In genomic region chr20:48626226-48626937, GRCh38 we compare ENCODE assay signal across 10 cellular contexts.
A peak's percentile ranks its signal among the peaks of the same experiment; 100 is the strongest.
DNase-seq lines count a peak whose midpoint lies in the region; ATAC-seq, FAIRE-seq and TF ChIP-seq lines count a peak whose summit lies in the region.
"Had no signal": no experiment of that assay in that cellular context is flagged by ENCODE, and none has a peak within 500 bp of the region (broad histone marks: within the 10 kb centered on the region; RNA-seq: fewer than 3 reads in every experiment).

No MANE protein-coding gene starts in this region.

- no peak overlapping the region for H3K4me3 Mint-ChIP-seq in activated CD4-positive, alpha-beta T cell treated with anti-CD3 and anti-CD28 coated beads for 36 hours

- 88% methylated on average over 24 of the region's 24 CpGs; no CpG with 5 or more reads in 1 of the 2 experiments for WGBS in H1 (ENCODE audit: extremely low coverage in 1 of 2, insufficient coverage in 1 of 2, insufficient read length in 1 of 2, insufficient replicate concordance in 2 of 2, low coverage in 1 of 2, low lambda C conversion rate in 2 of 2, missing lambda C conversion rate in 1 of 2), 2 experiments
- 56 to 77% (median 66%) methylated on average over 21 to 24 of the region's 24 CpGs for WGBS in spleen, 5 donors

- H4K20me1 ChIP-seq in H1 (replicated peaks in 1 of 2; ENCODE audit: control insufficient read depth in 1 of 2, insufficient read depth in 2 of 2, low read length in 2 of 2): no peaks in the 10 kb centered on the region

- no peak overlapping the region for H3K4me2 ChIP-seq in H1 (ENCODE audit: insufficient read depth in 1 of 2, low read depth in 2 of 2, low read length in 2 of 2)

- H2BK120ac ChIP-seq in H1 (replicated peaks; ENCODE audit: low read depth, low read length): no peak overlapping the region

- FAIRE-seq in H1 (lab: Jason Lieb, UNC): no peak

- H3K79me1 ChIP-seq in H1 (ENCODE audit: low read depth, low read length): no peaks in the 10 kb centered on the region

- no peak overlapping the region for H2BK15ac ChIP-seq in H1 (ENCODE audit: low read length)

- H3K14ac ChIP-seq in H1 (ENCODE audit: insufficient read length): no peak overlapping the region

- H3K9me3 ChIP-seq in H1 (ENCODE audit: insufficient read depth in 2 of 2, low read depth in 1 of 2, low read length in 1 of 2) (no peaks in the 10 kb centered on the region), spleen (no peaks in the 10 kb centered on the region)

- H3K4me1 Mint-ChIP-seq in activated CD4-positive, alpha-beta T cell treated with anti-CD3 and anti-CD28 coated beads for 36 hours: peaks cover 10% of the 10 kb centered on the region

- peaks cover 12% of the 10 kb centered on the region for H3K36me3 Mint-ChIP-seq in activated CD4-positive, alpha-beta T cell treated with anti-CD3 and anti-CD28 coated beads for 36 hours (ENCODE audit: low read depth)

- intact Hi-C loops in activated CD4-positive, alpha-beta T cell treated with anti-CD3 and anti-CD28 coated beads for 36 hours (cut with DNase I, micrococcal nuclease): loop anchor here in 1 of 2 experiments (10.0 kb wide), 1 partner anchor 1432 kb away; no protein-coding TSS in a partner anchor
- intact Hi-C loops in spleen (cut with DNase I; ENCODE audit: low total_unique reads): no loop called here

- H3K4me1 ChIP-seq in H1 (replicated peaks in 1 of 4; ENCODE audit: control insufficient read depth in 3 of 4, insufficient read depth in 4 of 4, low read length in 3 of 4): peaks cover 0 to 6% (median 4%) of the 10 kb centered on the region in 4 experiments; a peak in 4 of 7 replicates
- H3K4me1 ChIP-seq in spleen: peaks cover 0 to 22% (median 6%) of the 10 kb centered on the region in 6 donors

- no peak for TF ChIP-seq CTCF in H1 (IDR thresholded peaks at IDR 0.05; ENCODE audit: control extremely low read depth in 1 of 3, insufficient read depth in 1 of 3, low read depth in 1 of 3, low read length in 3 of 3)
- TF ChIP-seq CTCF in spleen (IDR thresholded peaks at IDR 0.05 in 8 of 11, conservative IDR thresholded peaks at IDR 0.05 in 3 of 11): no peak

- no peak overlapping the region for H3K9ac ChIP-seq in H1 (replicated peaks in 1 of 4; ENCODE audit: extremely low read depth in 1 of 4, low read depth in 3 of 4, low read length in 3 of 4)

- TF ChIP-seq POLR2A in H1 (IDR thresholded peaks at IDR 0.05; ENCODE audit: control extremely low read depth in 1 of 2, low read depth in 2 of 2, low read length in 2 of 2): no peak
- TF ChIP-seq POLR2A in spleen (IDR thresholded peaks at IDR 0.05): no peak

- CTCF ChIA-PET in activated CD4-positive, alpha-beta T cell treated with anti-CD3 and anti-CD28 coated beads for 36 hours (lab: Charles Lee): interaction anchor here (0.6 kb wide), 1 partner anchor 9 kb away, joined by 3 read pairs; no protein-coding TSS in a partner anchor
- CTCF ChIA-PET in H1 (lab: Charles Lee; ENCODE audit: partially characterized antibody): interaction anchor here (0.8 kb wide), 1 partner anchor 278 kb away, joined by 3 read pairs; no protein-coding TSS in a partner anchor

- no peak overlapping the region for H2BK20ac ChIP-seq in H1 (ENCODE audit: low read length)

- no peak overlapping the region for H3K23ac ChIP-seq in H1 (ENCODE audit: insufficient read length)

- no peak overlapping the region for H3K56ac ChIP-seq in H1 (replicated peaks; ENCODE audit: insufficient read length, low read depth, low read length)

- TF ChIP-seq RAD21 in H1 (IDR thresholded peaks at IDR 0.05 in 1 of 2, conservative IDR thresholded peaks at IDR 0.05 in 1 of 2; ENCODE audit: low read depth in 2 of 2, low read length in 2 of 2): no peak

- H3K27ac ChIP-seq in H1 (ENCODE audit: low read depth, low read length) (no peak overlapping the region), spleen (no peak overlapping the region)
- H3K27ac ChIP-seq: epithelial cell of prostate had no signal

- H3K23me2 ChIP-seq in H1 (ENCODE audit: low read depth, low read length): no peaks in the 10 kb centered on the region

- no peaks in the 10 kb centered on the region for H3K79me2 ChIP-seq in H1 (ENCODE audit: control insufficient read depth in 1 of 2, insufficient read depth in 2 of 2, low read length in 2 of 2)

- TF ChIP-seq EP300 in H1 (IDR thresholded peaks at IDR 0.05; ENCODE audit: borderline replicate concordance in 1 of 2, low read depth in 2 of 2, low read length in 2 of 2): no peak

- H3K27me3 ChIP-seq in H1 (replicated peaks in 1 of 4; ENCODE audit: control insufficient read depth in 3 of 4, extremely low read depth in 1 of 4, insufficient read depth in 3 of 4, low read length in 3 of 4): no peaks in the 10 kb centered on the region
- H3K27me3 ChIP-seq in spleen (replicated peaks in 1 of 7): no peaks in the 10 kb centered on the region

- no peaks in the 10 kb centered on the region for H3K27me3 Mint-ChIP-seq in activated CD4-positive, alpha-beta T cell treated with anti-CD3 and anti-CD28 coated beads for 36 hours

- H3K36me3 ChIP-seq in H1 (ENCODE audit: control insufficient read depth in 2 of 4, insufficient read depth in 4 of 4, low read length in 3 of 4) (no peaks in the 10 kb centered on the region), spleen (peaks cover 0 to 100% (median 78%) of the 10 kb centered on the region in 6 donors)

- H2BK12ac ChIP-seq in H1 (ENCODE audit: low read depth, low read length): no peak overlapping the region

- peak; percentile 43 for DNase-seq in activated CD4-positive, alpha-beta T cell treated with anti-CD3 and anti-CD28 coated beads for 36 hours
- DNase-seq in activated CD4-positive, alpha-beta T cell treated with anti-CD3 and anti-CD28 coated beads for 4 hours: no peak
- DNase-seq in SKM-1 treated with dmso at 0.1 percent for 144 hours (lab: John Stamatoyannopoulos, UW; ENCODE audit: unreplicated experiment): peak; percentile 74
- DNase-seq in H1 (ENCODE audit: low read depth in 1 of 2, low spot score in 2 of 2): no peak
- DNase-seq in spleen: peak; percentile 69
- no peak for DNase-seq in NCI-H226
- DNase-seq: amygdala had no signal

- no peak overlapping the region for H4K91ac ChIP-seq in H1 (replicated peaks; ENCODE audit: insufficient read length, low read length)

- peak; percentile 48 for ATAC-seq in activated CD4-positive, alpha-beta T cell treated with anti-CD3 and anti-CD28 coated beads for 36 hours
- ATAC-seq in HG02763 (IDR thresholded peaks at IDR 0.05; ENCODE audit: unreplicated experiment) (no peak), GM19328 (IDR thresholded peaks at IDR 0.05; ENCODE audit: unreplicated experiment) (no peak)

- H3K4me3 ChIP-seq in H1 (ENCODE audit: extremely low read depth in 1 of 4, insufficient read depth in 2 of 4, low read depth in 3 of 4, low read length in 4 of 4) (no peak overlapping the region), spleen (no peak overlapping the region)

- H3K18ac ChIP-seq in H1 (ENCODE audit: extremely low read depth, low read length): no peak overlapping the region; the same call in 1 of the 2 replicates

- POLR2A ChIA-PET in activated CD4-positive, alpha-beta T cell treated with anti-CD3 and anti-CD28 coated beads for 36 hours (lab: Charles Lee): interaction anchor here (0.5 to 0.7 kb wide), 2 partner anchors 114 to 945 kb away, joined by 3 to 6 read pairs; no protein-coding TSS in a partner anchor
- POLR2A ChIA-PET in H1 (lab: Charles Lee; ENCODE audit: partially characterized antibody): no interaction called here

- H3K9me3 Mint-ChIP-seq in activated CD4-positive, alpha-beta T cell treated with anti-CD3 and anti-CD28 coated beads for 36 hours (ENCODE audit: low read depth): no peaks in the 10 kb centered on the region

- no peak overlapping the region for H2AFZ ChIP-seq in H1 (ENCODE audit: low read length)

- H4K5ac ChIP-seq in H1 (ENCODE audit: insufficient read length, low read depth, low read length): no peak overlapping the region

- H3K4ac ChIP-seq in H1 (replicated peaks; ENCODE audit: insufficient read length, low read depth, low read length): no peak overlapping the region

- peak overlapping the region; percentile 53; the same call in 1 of the 2 replicates for H4K8ac ChIP-seq in H1 (ENCODE audit: extremely low read depth, insufficient read depth, low read length)

- peak overlapping the region; percentile 76 for H3K27ac Mint-ChIP-seq in activated CD4-positive, alpha-beta T cell treated with anti-CD3 and anti-CD28 coated beads for 36 hours

- H2AK5ac ChIP-seq in H1 (ENCODE audit: low read depth, low read length): no peak overlapping the region

- H2BK5ac ChIP-seq in H1 (ENCODE audit: low read depth, low read length): no peak overlapping the region

TF ChIP-seq in H1, 55 proteins besides CTCF, POLR2A, EP300 and RAD21:
- no peak for TF ChIP-seq TEAD4 (IDR thresholded peaks at IDR 0.05; ENCODE audit: low read depth, low read length)

Comparison
In these comparisons a context has a peak if more than half of its experiments do, and no peak if none do; other contexts are left out.
1. DNase-seq: peak in activated CD4-positive, alpha-beta T cell treated with anti-CD3 and anti-CD28 coated beads for 36 hours (single experiment), SKM-1 treated with dmso at 0.1 percent for 144 hours (single experiment) and spleen (single experiment); none in activated CD4-positive, alpha-beta T cell treated with anti-CD3 and anti-CD28 coated beads for 4 hours (0 of 2), H1 (0 of 2) and NCI-H226 (single experiment).